ENCODE assay signal across 9 cellular contexts in genomic region chr6:44304282-44305199, GRCh38. TPM values are rescaled to one million over a fixed set of nuclear protein-coding genes. Genes with fewer than 3 reads are reported as not detected.
DNase-seq lines count a peak whose midpoint lies in the region; ATAC-seq, FAIRE-seq and TF ChIP-seq lines count a peak whose summit lies in the region.
"Had no signal": no experiment of that assay in that cellular context is flagged by ENCODE, and none has a peak within 500 bp of the region (broad histone marks: within the 10 kb centered on the region; RNA-seq: fewer than 3 reads in every experiment).

No MANE protein-coding gene starts in this region.

- TF ChIP-seq POLR2A in A549 (IDR thresholded peaks at IDR 0.05; ENCODE audit: low read length) (no peak), spleen (IDR thresholded peaks at IDR 0.05) (no peak)

- CTCF ChIA-PET in A549 (lab: Yijun Ruan, JAX): interaction anchor here (0.8 to 6.1 kb wide), 14 partner anchors 8 to 50 kb away, joined by 3 to 44 read pairs (median 5); partner anchors contain the start of genes AARS2, SLC35B2 and TMEM151B
- CTCF ChIA-PET in OCI-LY7 (lab: Charles Lee; ENCODE audit: unreplicated experiment): interaction anchor here (0.5 kb wide), 1 partner anchor 38 kb away, joined by 19 read pairs; no protein-coding TSS in a partner anchor

- DNase-seq in A549 (ENCODE audit: low read depth in 1 of 2, low spot score in 1 of 2) (peak; percentile 35 to 42), GM12864 (ENCODE audit: low read depth) (peak; percentile 7), OCI-LY7 (ENCODE audit: low spot score) (peak; percentile 50), left cardiac atrium (peak; percentile 33), spleen (peak; percentile 83), GM19240 (ENCODE audit: insufficient read length, low spot score) (no peak)
- peak; percentile 40 for DNase-seq in activated naive CD4-positive, alpha-beta T cell treated with Interleukin-2 at 50 U/mL for 16 hours

- H3K9me2 ChIP-seq in OCI-LY7 (ENCODE audit: insufficient read depth, low read length): no peaks in the 10 kb centered on the region

- H3K36me3 ChIP-seq in OCI-LY7 (ENCODE audit: insufficient read depth, low read length) (peaks cover 83% of the 10 kb centered on the region), spleen (peaks cover 0 to 100% (median 90%) of the 10 kb centered on the region in 6 donors)

- H3K4me3 ChIP-seq in A549 (no peak overlapping the region), GM12864 (ENCODE audit: low read depth, low read length) (no peak overlapping the region), OCI-LY7 (ENCODE audit: low read depth, low read length, poor library complexity, severe bottlenecking) (no peak overlapping the region), spleen (no peak overlapping the region)

- intact Hi-C loops in OCI-LY7 (cut with micrococcal nuclease; ENCODE audit: unreplicated experiment) (loop anchor here (1.0 kb wide), 1 partner anchor 36 kb away; no protein-coding TSS in a partner anchor), left cardiac atrium (cut with DNase I) (no loop called here), spleen (cut with DNase I; ENCODE audit: low total_unique reads) (no loop called here)

- ATAC-seq in A549 (peak; percentile 56 to 85; a peak in 4 of 6 replicates), left cardiac atrium (peak in 1 of 2 donors; percentile 10), HG03045 (IDR thresholded peaks at IDR 0.05; ENCODE audit: unreplicated experiment) (no peak)

- H3K27me3 ChIP-seq in spleen (replicated peaks in 1 of 7): no peaks in the 10 kb centered on the region

- no peaks in the 10 kb centered on the region for H3K9me3 ChIP-seq in A549
- H3K9me3 ChIP-seq in OCI-LY7 (ENCODE audit: low read length): no peaks in the 10 kb centered on the region
- no peaks in the 10 kb centered on the region for H3K9me3 ChIP-seq in spleen

- H3K4me2 ChIP-seq in A549 (no peak overlapping the region), OCI-LY7 (ENCODE audit: low read length) (no peak overlapping the region)

- TF ChIP-seq CTCF in A549 (IDR thresholded peaks at IDR 0.05): peak; percentile 39; the same call in 2 of the 3 replicates
- peak; percentile 86 for TF ChIP-seq CTCF in GM12864 (IDR thresholded peaks at IDR 0.05; ENCODE audit: low read depth, low read length, missing control alignments)
- TF ChIP-seq CTCF in OCI-LY7 (conservative IDR thresholded peaks at IDR 0.05; ENCODE audit: low read length): peak; percentile 83
- TF ChIP-seq CTCF in spleen (IDR thresholded peaks at IDR 0.05 in 8 of 11, conservative IDR thresholded peaks at IDR 0.05 in 3 of 11): peak; percentile 58 to 92 (median 80)

- H3K4me1 ChIP-seq in A549: no peaks in the 10 kb centered on the region
- no peaks in the 10 kb centered on the region for H3K4me1 ChIP-seq in OCI-LY7 (ENCODE audit: insufficient read depth, low read length, poor library complexity, severe bottlenecking)
- no peaks in the 10 kb centered on the region for H3K4me1 ChIP-seq in spleen

- WGBS in A549 (ENCODE audit: missing lambda C conversion rate): 68% methylated on average over 17 of the region's 25 CpGs
- WGBS in spleen, 5 donors: 85 to 90% (median 85%) methylated on average over 21 to 25 of the region's 25 CpGs

- no peak overlapping the region for H3K27ac ChIP-seq in A549
- no peak overlapping the region for H3K27ac ChIP-seq in OCI-LY7 (ENCODE audit: low read depth, low read length, poor library complexity, severe bottlenecking)
- H3K27ac ChIP-seq in spleen: no peak overlapping the region

- H3K79me2 ChIP-seq in OCI-LY7 (ENCODE audit: insufficient read depth, low read depth, low read length): no peaks in the 10 kb centered on the region

- FAIRE-seq in A549 (lab: Jason Lieb, UNC): no peak

- TF ChIP-seq EP300 in A549 (IDR thresholded peaks at IDR 0.05): no peak

- H2AFZ ChIP-seq in OCI-LY7 (ENCODE audit: low read length): no peak overlapping the region

- TF ChIP-seq RAD21 in A549 (conservative IDR thresholded peaks at IDR 0.05 in 1 of 2, IDR thresholded peaks at IDR 0.05 in 1 of 2): no peak; a peak in 1 of 5 replicates

- no TSS peak for BruUV-seq in OCI-LY7 (replicated peaks; lab: Mats Ljungman, UMichigan)

- H4K20me1 ChIP-seq in OCI-LY7 (ENCODE audit: insufficient read depth, low read length): no peaks in the 10 kb centered on the region

- POLR2A ChIA-PET in A549 (lab: Yijun Ruan, JAX) (interaction anchor here (0.5 to 1.3 kb wide), 2 partner anchors 8 to 111 kb away, joined by 4 to 6 read pairs; no protein-coding TSS in a partner anchor), OCI-LY7 (lab: Charles Lee) (interaction anchor here (0.5 to 0.6 kb wide), 2 partner anchors 108 to 114 kb away, joined by 4 read pairs; no protein-coding TSS in a partner anchor)

TF ChIP-seq in A549, 52 proteins besides CTCF, POLR2A, EP300 and RAD21:
- no peak for TF ChIP-seq CEBPB (IDR thresholded peaks at IDR 0.05)
- TF ChIP-seq SMC3 (IDR thresholded peaks at IDR 0.05): 0 out of 3 replicates have a peak, but pooled peaks have one; percentile 12

RNA-seq across cellular contexts. Expression of gene AARS2, which starts 8.6 kb away (rescaled TPM):
- polyA plus RNA-seq in A549 (2011; rRNA removed): 4.0 and 4.3 TPM in 2 replicates
- polyA plus RNA-seq in A549 (2012; cell fraction: cytosol; rRNA removed): 7.2 and 8.3 TPM in 2 replicates
- 13.7 and 19.1 TPM in 2 replicates for polyA plus RNA-seq in A549 (2012; cell fraction: nucleus; rRNA removed)
- polyA plus RNA-seq in A549 (2017; fragmentation: RNase III; extraction: RNeasy Plus Mini Kit Qiagen cat#74134 plus additional on column Dnase treatment): 6.2 to 6.8 TPM (median 6.6 TPM) in 3 replicates
- polyA minus RNA-seq in A549 (2011; rRNA and poly(A)+ RNA removed): 9.8 and 10.9 TPM in 2 replicates
- total RNA-seq in OCI-LY7 (2014; rRNA removed; shearing (Covaris generic)): 22.0 and 22.7 TPM in 2 replicates
- total RNA-seq in OCI-LY7 (2022): 20.7 and 22.4 TPM in 2 replicates
- total RNA-seq in left cardiac atrium: 1 to 10 TPM; 8.2 to 9.6 TPM
- total RNA-seq in spleen: 10 to 100 TPM; 11.0 to 16.8 (median 14.6) TPM
- 1 to 10 TPM; 3.5 to 6.7 (median 3.7) TPM for polyA plus RNA-seq in spleen

RNA-seq across cellular contexts. Expression of gene TMEM151B, which starts 34.3 kb away (rescaled TPM):
- polyA plus RNA-seq in A549 (2011; rRNA removed) (0.01 TPM in 1 of 2 replicates, not detected in the other), A549 (2017; fragmentation: RNase III; extraction: RNeasy Plus Mini Kit Qiagen cat#74134 plus additional on column Dnase treatment) (0.01 to 0.03 TPM in 2 of 3 replicates, not detected in the other), spleen (under 1 TPM in 2 of 3 donors, not detected in 1; 0.03 to 0.11 TPM)
- polyA plus RNA-seq in A549 (2012; cell fraction: cytosol; rRNA removed): 0.01 TPM in 2 replicates
- polyA plus RNA-seq in A549 (2012; cell fraction: nucleus; rRNA removed): 0.02 and 0.04 TPM in 2 replicates
- polyA minus RNA-seq in A549 (2011; rRNA and poly(A)+ RNA removed): not detected in 2 replicates
- total RNA-seq in OCI-LY7 (2014; rRNA removed; shearing (Covaris generic)): not detected in 2 replicates
- total RNA-seq in OCI-LY7 (2022) (0.07 and 0.15 TPM in 2 replicates), left cardiac atrium (under 1 TPM in 1 of 2 donors, not detected in 1; 0.05 TPM), spleen (under 1 TPM in 1 of 7 donors, not detected in 6; 0.17 TPM)

RNA-seq across cellular contexts. Expression of gene SPATS1, which starts 37.9 kb away (rescaled TPM):
- polyA plus RNA-seq in A549 (2011; rRNA removed): not detected in 2 replicates
- not detected in 2 replicates for polyA plus RNA-seq in A549 (2012; cell fraction: cytosol; rRNA removed)
- not detected in 2 replicates for polyA plus RNA-seq in A549 (2012; cell fraction: nucleus; rRNA removed)
- not detected in 3 replicates for polyA plus RNA-seq in A549 (2017; fragmentation: RNase III; extraction: RNeasy Plus Mini Kit Qiagen cat#74134 plus additional on column Dnase treatment)
- not detected in 2 replicates for polyA minus RNA-seq in A549 (2011; rRNA and poly(A)+ RNA removed)
- total RNA-seq in OCI-LY7 (2014; rRNA removed; shearing (Covaris generic)): not detected in 2 replicates
- total RNA-seq in OCI-LY7 (2022): not detected in 2 replicates
- not detected for total RNA-seq in left cardiac atrium
- total RNA-seq in spleen: not detected
- not detected for polyA plus RNA-seq in spleen
- polyA plus RNA-seq: esophagus had no signal

RNA-seq across cellular contexts. Expression of gene NFKBIE, which starts 39.2 kb away (rescaled TPM):
- polyA plus RNA-seq in A549 (2011; rRNA removed) (6.2 and 6.3 TPM in 2 replicates), A549 (2017; fragmentation: RNase III; extraction: RNeasy Plus Mini Kit Qiagen cat#74134 plus additional on column Dnase treatment) (5.6 to 9.1 TPM (median 6.0 TPM) in 3 replicates), spleen (10 to 100 TPM; 41.3 to 49.8 (median 42.3) TPM)
- 8.2 and 10.8 TPM in 2 replicates for polyA plus RNA-seq in A549 (2012; cell fraction: cytosol; rRNA removed)
- 13.6 and 19.5 TPM in 2 replicates for polyA plus RNA-seq in A549 (2012; cell fraction: nucleus; rRNA removed)
- polyA minus RNA-seq in A549 (2011; rRNA and poly(A)+ RNA removed): 2.8 and 4.1 TPM in 2 replicates
- 27.5 and 43.1 TPM in 2 replicates for total RNA-seq in OCI-LY7 (2014; rRNA removed; shearing (Covaris generic))
- total RNA-seq in OCI-LY7 (2022) (22.4 and 24.8 TPM in 2 replicates), left cardiac atrium (1 to 10 TPM; 3.8 to 5.8 TPM), spleen (10 to 100 TPM; 32.2 to 89.7 (median 60.7) TPM)

RNA-seq across cellular contexts. Expression of gene SLC35B2, which starts 47.2 kb away (rescaled TPM):
- polyA plus RNA-seq in A549 (2011; rRNA removed): 44.5 and 61.4 TPM in 2 replicates
- 56.6 and 84.2 TPM in 2 replicates for polyA plus RNA-seq in A549 (2012; cell fraction: cytosol; rRNA removed)
- 60.0 and 63.0 TPM in 2 replicates for polyA plus RNA-seq in A549 (2012; cell fraction: nucleus; rRNA removed)
- polyA plus RNA-seq in A549 (2017; fragmentation: RNase III; extraction: RNeasy Plus Mini Kit Qiagen cat#74134 plus additional on column Dnase treatment): 38.7 to 45.6 TPM (median 45.5 TPM) in 3 replicates
- polyA minus RNA-seq in A549 (2011; rRNA and poly(A)+ RNA removed): 44.0 and 52.2 TPM in 2 replicates
- total RNA-seq in OCI-LY7 (2014; rRNA removed; shearing (Covaris generic)): 10.1 and 13.9 TPM in 2 replicates
- 15.3 and 16.5 TPM in 2 replicates for total RNA-seq in OCI-LY7 (2022)
- 10 to 100 TPM; 23.3 to 29.9 TPM for total RNA-seq in left cardiac atrium
- 10 to 100 TPM; 22.4 to 30.4 (median 27.9) TPM for total RNA-seq in spleen
- 10 to 100 TPM; 17.6 to 22.0 (median 21.7) TPM for polyA plus RNA-seq in spleen
